ENCODE assay signal across 1 cellular context in genomic region chr3:115937054-115937453, GRCh38.
TF ChIP-seq lines count a peak whose summit lies in the region.

No MANE protein-coding gene starts in this region.

TF ChIP-seq in SK-N-SH treated with all-trans-retinoic acid at 6 μM for 48 hours, 23 proteins besides CTCF, POLR2A, EP300 and RAD21 (continued from another document):
- TF ChIP-seq POU6F1 (CRISPR knock-in tag; IDR thresholded peaks at IDR 0.05; ENCODE audit: borderline replicate concordance, low read depth): no peak
